26 cellular contexts compared by ENCODE assay signal in genomic region chr15:59116771-59117170, GRCh38. TPM values are rescaled to one million over a fixed set of nuclear protein-coding genes. Genes with fewer than 3 reads are reported as not detected.
"Had no signal": no experiment of that assay in that cellular context is flagged by ENCODE, and none has a peak within 500 bp of the region (broad histone marks: within the 10 kb centered on the region; RNA-seq: fewer than 3 reads in every experiment).

No MANE protein-coding gene starts in this region.

- H3K4me2 ChIP-seq: neural progenitor cell had no signal

- H3K27me3 ChIP-seq: neural progenitor cell, pancreas, right lobe of liver, sigmoid colon, stomach, thyroid gland, tibial nerve, upper lobe of left lung, vagina had no signal

- H2AFZ ChIP-seq: neural progenitor cell had no signal

- H3K27ac Mint-ChIP-seq: naive thymus-derived CD4-positive, alpha-beta T cell; natural killer cell; nephron; neural progenitor cell; stimulated activated effector memory CD8-positive, alpha-beta T cell treated with anti-CD3 and anti-CD28 coated beads, Interleukin-12 subunit alpha, Interleukin-12 subunit beta, amount 100 ng/mL, for 72 hours; stimulated activated naive B cell treated with anti-CD40 and anti-IgM and Interleukin-4, amounts not matched to agents 10 μg/mL and 1 μg/mL and 100 μg/mL, for 72 hours; stimulated activated naive CD8-positive, alpha-beta T cell treated with anti-CD3 and anti-CD28 coated beads, Interleukin-15, Interleukin-2, amounts not matched to agents 100 ng/mL and 50 ng/mL, for 24 hours had no signal

- DNase-seq: naive thymus-derived CD4-positive, alpha-beta T cell; natural killer cell; occipital lobe; pancreas; right cardiac atrium; right lobe of liver; sigmoid colon; small intestine; stimulated activated CD4-positive, alpha-beta T cell treated with anti-CD3 and anti-CD28 coated beads, Interleukin-15, amount 100 ng/mL, for 24 hours; stimulated activated CD4-positive, alpha-beta T cell treated with anti-CD3 and anti-CD28 coated beads, Interleukin-2, amount 100 ng/mL, for 24 hours; stimulated activated CD4-positive, alpha-beta T cell treated with anti-CD3 and anti-CD28 coated beads, Interleukin-2, amount 100 ng/mL, for 48 hours; stimulated activated CD4-positive, alpha-beta T cell treated with anti-CD3 and anti-CD28 coated beads, Interleukin-4, amount 100 ng/mL, for 24 hours; stimulated activated naive B cell treated with anti-CD40 and anti-IgM and Interleukin-4, amounts not matched to agents 10 μg/mL and 1 μg/mL and 100 μg/mL, for 72 hours; stimulated activated naive CD4-positive, alpha-beta T cell treated with Interleukin-2 at 50 U/mL for 16 hours; stomach; thyroid gland; trophoblast cell; upper lobe of left lung had no signal

- H3K4me3 Mint-ChIP-seq: naive thymus-derived CD4-positive, alpha-beta T cell; natural killer cell; nephron; neural progenitor cell; stimulated activated effector memory CD8-positive, alpha-beta T cell treated with anti-CD3 and anti-CD28 coated beads, Interleukin-12 subunit alpha, Interleukin-12 subunit beta, amount 100 ng/mL, for 72 hours; stimulated activated naive B cell treated with anti-CD40 and anti-IgM and Interleukin-4, amounts not matched to agents 10 μg/mL and 1 μg/mL and 100 μg/mL, for 72 hours; stimulated activated naive CD8-positive, alpha-beta T cell treated with anti-CD3 and anti-CD28 coated beads, Interleukin-15, Interleukin-2, amounts not matched to agents 100 ng/mL and 50 ng/mL, for 24 hours had no signal

- ATAC-seq: naive thymus-derived CD4-positive, alpha-beta T cell; natural killer cell; pancreas; right cardiac atrium; right lobe of liver; stimulated activated effector memory CD8-positive, alpha-beta T cell treated with anti-CD3 and anti-CD28 coated beads, Interleukin-12 subunit alpha, Interleukin-12 subunit beta, amount 100 ng/mL, for 72 hours; stimulated activated naive B cell treated with anti-CD40 and anti-IgM and Interleukin-4, amounts not matched to agents 10 μg/mL and 1 μg/mL and 100 μg/mL, for 72 hours had no signal

- H3K4me3 ChIP-seq: neural progenitor cell, pancreas, prostate gland, right lobe of liver, sigmoid colon, stomach, thoracic aorta, thyroid gland, tibial nerve, upper lobe of left lung, vagina had no signal

- H3K27ac ChIP-seq: neural progenitor cell, pancreas, prostate gland, right lobe of liver, sigmoid colon, stomach, thoracic aorta, thyroid gland, tibial nerve, upper lobe of left lung, vagina had no signal

- H3K9me3 ChIP-seq: pancreas, prostate gland, right lobe of liver, sigmoid colon, stomach, thoracic aorta, thyroid gland, tibial nerve, upper lobe of left lung, vagina had no signal

- H3K9me3 Mint-ChIP-seq: naive thymus-derived CD4-positive, alpha-beta T cell; natural killer cell; nephron; neural progenitor cell; stimulated activated effector memory CD8-positive, alpha-beta T cell treated with anti-CD3 and anti-CD28 coated beads, Interleukin-12 subunit alpha, Interleukin-12 subunit beta, amount 100 ng/mL, for 72 hours; stimulated activated naive B cell treated with anti-CD40 and anti-IgM and Interleukin-4, amounts not matched to agents 10 μg/mL and 1 μg/mL and 100 μg/mL, for 72 hours; stimulated activated naive CD8-positive, alpha-beta T cell treated with anti-CD3 and anti-CD28 coated beads, Interleukin-15, Interleukin-2, amounts not matched to agents 100 ng/mL and 50 ng/mL, for 24 hours had no signal

- H3K27me3 Mint-ChIP-seq: naive thymus-derived CD4-positive, alpha-beta T cell; stimulated activated naive B cell treated with anti-CD40 and anti-IgM and Interleukin-4, amounts not matched to agents 10 μg/mL and 1 μg/mL and 100 μg/mL, for 72 hours; stimulated activated naive CD8-positive, alpha-beta T cell treated with anti-CD3 and anti-CD28 coated beads, Interleukin-15, Interleukin-2, amounts not matched to agents 100 ng/mL and 50 ng/mL, for 24 hours had no signal

- H3K4me1 Mint-ChIP-seq: natural killer cell; nephron; neural progenitor cell; stimulated activated effector memory CD8-positive, alpha-beta T cell treated with anti-CD3 and anti-CD28 coated beads, Interleukin-12 subunit alpha, Interleukin-12 subunit beta, amount 100 ng/mL, for 72 hours had no signal

- H3K36me3 Mint-ChIP-seq: natural killer cell had no signal

- H3K4me1 ChIP-seq: neural progenitor cell, pancreas, prostate gland, right lobe of liver, sigmoid colon, stomach, thyroid gland, tibial nerve, upper lobe of left lung, vagina had no signal

- H3K36me3 ChIP-seq: pancreas, prostate gland, right lobe of liver, sigmoid colon, thoracic aorta, thyroid gland, vagina had no signal

RNA-seq across cellular contexts. Expression of gene CCNB2, which starts 11.8 kb away (rescaled TPM):
- polyA plus RNA-seq: naive thymus-derived CD4-positive, alpha-beta T cell had no signal
